ENCODE assay signal across 2 cellular contexts in the genomic region with DNA sequence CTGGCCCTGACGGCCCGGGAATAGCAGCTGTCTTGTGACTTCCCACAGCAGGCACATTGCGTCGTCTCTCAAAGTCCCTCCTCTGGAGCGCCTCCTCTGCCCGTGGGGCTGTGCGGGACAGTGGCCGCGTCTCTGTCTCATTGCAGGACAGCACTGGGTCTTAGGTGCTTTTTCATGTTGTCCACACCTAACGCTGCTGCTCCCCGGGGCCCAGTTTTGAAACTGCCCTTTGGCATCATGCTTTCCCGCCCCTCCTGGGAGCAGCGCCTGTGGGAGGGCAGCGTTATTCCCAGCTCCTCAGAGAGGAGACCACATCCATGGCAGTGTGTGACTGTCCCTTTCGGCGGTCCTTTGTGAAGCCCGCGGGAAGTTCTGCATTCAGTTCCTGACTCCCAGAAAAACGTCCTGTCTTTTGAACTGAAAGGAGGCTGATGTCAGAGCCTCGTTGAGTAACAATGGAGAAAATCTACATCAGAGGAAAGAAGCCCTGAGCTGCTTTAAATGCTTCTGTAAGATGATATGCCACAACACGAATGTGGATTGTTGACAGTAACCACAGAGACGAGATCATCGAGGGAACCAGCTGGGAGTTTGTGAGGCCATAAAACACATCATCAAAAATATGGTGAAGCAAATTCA.
TF ChIP-seq lines count a peak whose summit lies in the region.

No MANE protein-coding gene starts in this region.

TF ChIP-seq in IMR-90, 13 proteins besides CTCF, POLR2A, EP300 and RAD21 (continued from another document):
- TF ChIP-seq, protein P1, sequence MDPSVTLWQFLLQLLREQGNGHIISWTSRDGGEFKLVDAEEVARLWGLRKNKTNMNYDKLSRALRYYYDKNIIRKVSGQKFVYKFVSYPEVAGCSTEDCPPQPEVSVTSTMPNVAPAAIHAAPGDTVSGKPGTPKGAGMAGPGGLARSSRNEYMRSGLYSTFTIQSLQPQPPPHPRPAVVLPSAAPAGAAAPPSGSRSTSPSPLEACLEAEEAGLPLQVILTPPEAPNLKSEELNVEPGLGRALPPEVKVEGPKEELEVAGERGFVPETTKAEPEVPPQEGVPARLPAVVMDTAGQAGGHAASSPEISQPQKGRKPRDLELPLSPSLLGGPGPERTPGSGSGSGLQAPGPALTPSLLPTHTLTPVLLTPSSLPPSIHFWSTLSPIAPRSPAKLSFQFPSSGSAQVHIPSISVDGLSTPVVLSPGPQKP (IDR thresholded peaks at IDR 0.05; ENCODE audit: borderline replicate concordance, low read depth, low read length), result no peak
- no peak for TF ChIP-seq MAFK (IDR thresholded peaks at IDR 0.05; ENCODE audit: low read depth, low read length)
- no peak for TF ChIP-seq NFE2L2 (IDR thresholded peaks at IDR 0.05; ENCODE audit: low read depth, low read length)
- TF ChIP-seq, protein P2, sequence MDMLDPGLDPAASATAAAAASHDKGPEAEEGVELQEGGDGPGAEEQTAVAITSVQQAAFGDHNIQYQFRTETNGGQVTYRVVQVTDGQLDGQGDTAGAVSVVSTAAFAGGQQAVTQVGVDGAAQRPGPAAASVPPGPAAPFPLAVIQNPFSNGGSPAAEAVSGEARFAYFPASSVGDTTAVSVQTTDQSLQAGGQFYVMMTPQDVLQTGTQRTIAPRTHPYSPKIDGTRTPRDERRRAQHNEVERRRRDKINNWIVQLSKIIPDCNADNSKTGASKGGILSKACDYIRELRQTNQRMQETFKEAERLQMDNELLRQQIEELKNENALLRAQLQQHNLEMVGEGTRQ (IDR thresholded peaks at IDR 0.05; ENCODE audit: low read depth, low read length), result no peak
- TF ChIP-seq RCOR1 (IDR thresholded peaks at IDR 0.05; ENCODE audit: insufficient replicate concordance, low read length), result no peak
- no peak for TF ChIP-seq CHD1 (IDR thresholded peaks at IDR 0.05; ENCODE audit: low read depth, low read length)
- no peak for TF ChIP-seq SMC3 (IDR thresholded peaks at IDR 0.05; ENCODE audit: low read depth, low read length)

TF ChIP-seq in SK-N-SH, 30 proteins besides CTCF, POLR2A, EP300 and RAD21 (continued from another document):
- TF ChIP-seq ZBTB33 (IDR thresholded peaks at IDR 0.05; ENCODE audit: borderline replicate concordance, low read depth), result no peak
- TF ChIP-seq CHD2 (IDR thresholded peaks at IDR 0.05; ENCODE audit: low read length, partially characterized antibody), result no peak
- no peak for TF ChIP-seq GATA2 (CRISPR knock-in tag; IDR thresholded peaks at IDR 0.05)
- no peak for TF ChIP-seq RCOR1 (IDR thresholded peaks at IDR 0.05; ENCODE audit: low read length)
- TF ChIP-seq SIN3A (IDR thresholded peaks at IDR 0.05; ENCODE audit: borderline replicate concordance, low read depth, low read length), result no peak
- TF ChIP-seq FOSL2 (IDR thresholded peaks at IDR 0.05; ENCODE audit: borderline replicate concordance, low read depth), result no peak
- no peak for TF ChIP-seq SMC3 (IDR thresholded peaks at IDR 0.05; ENCODE audit: low read depth, low read length)
- TF ChIP-seq YY1 (IDR thresholded peaks at IDR 0.05; ENCODE audit: low read depth), result no peak
- no peak for TF ChIP-seq MEF2A (IDR thresholded peaks at IDR 0.05; ENCODE audit: borderline replicate concordance, low read depth)
- TF ChIP-seq JUND (IDR thresholded peaks at IDR 0.05), result no peak
- TF ChIP-seq ELF1 (IDR thresholded peaks at IDR 0.05), result no peak
- no peak for TF ChIP-seq FOXJ3 (CRISPR knock-in tag; IDR thresholded peaks at IDR 0.05)
- TF ChIP-seq MAX (IDR thresholded peaks at IDR 0.05; ENCODE audit: low read depth), result no peak
- TF ChIP-seq TAF1 (IDR thresholded peaks at IDR 0.05; ENCODE audit: borderline replicate concordance, low read depth, low read length), result no peak
- TF ChIP-seq IRF3 (IDR thresholded peaks at IDR 0.05; ENCODE audit: low read depth, low read length), result no peak
- no peak for TF ChIP-seq NFIC (IDR thresholded peaks at IDR 0.05; ENCODE audit: borderline replicate concordance)
- no peak for TF ChIP-seq FOXM1 (IDR thresholded peaks at IDR 0.05; ENCODE audit: low read depth)
